13 cellular contexts compared by ENCODE assay signal in genomic region chr17:76920364-76921139, GRCh38.
"Had no signal": no experiment of that assay in that cellular context is flagged by ENCODE, and none has a peak within 500 bp of the region (broad histone marks: within the 10 kb centered on the region; RNA-seq: fewer than 3 reads in every experiment).

No MANE protein-coding gene starts in this region.

- H3K9me3 Mint-ChIP-seq: immature natural killer cell; stimulated activated naive CD8-positive, alpha-beta T cell treated with anti-CD3 and anti-CD28 coated beads, Interleukin-15, Interleukin-2, amounts not matched to agents 100 ng/mL and 50 ng/mL, for 24 hours had no signal

- DNase-seq: activated CD4-positive, alpha-beta T cell treated with anti-CD3 and anti-CD28 coated beads, Interleukin-2, amount 50 U/mL, for 1 hour; activated CD8-positive, alpha-beta memory T cell treated with anti-CD3 and anti-CD28 coated beads for 24 hours; activated naive CD4-positive, alpha-beta T cell treated with Interleukin-2 at 50 U/mL for 16 hours; anterior cingulate cortex; effector memory CD4-positive, alpha-beta T cell; foreskin melanocyte; head of caudate nucleus; immature natural killer cell; ovary had no signal

- H3K27ac ChIP-seq: ovary, suprapubic skin, upper lobe of left lung had no signal

- ATAC-seq: sciatic nerve had no signal

- H3K4me1 ChIP-seq: suprapubic skin, upper lobe of left lung had no signal

- H3K4me3 ChIP-seq: ovary, suprapubic skin, upper lobe of left lung had no signal

- H3K9me3 ChIP-seq: ovary, suprapubic skin, upper lobe of left lung had no signal

- H3K4me3 Mint-ChIP-seq: immature natural killer cell; stimulated activated naive CD8-positive, alpha-beta T cell treated with anti-CD3 and anti-CD28 coated beads, Interleukin-15, Interleukin-2, amounts not matched to agents 100 ng/mL and 50 ng/mL, for 24 hours had no signal

- H3K36me3 Mint-ChIP-seq: immature natural killer cell had no signal

- H3K27ac Mint-ChIP-seq: immature natural killer cell; stimulated activated naive CD8-positive, alpha-beta T cell treated with anti-CD3 and anti-CD28 coated beads, Interleukin-15, Interleukin-2, amounts not matched to agents 100 ng/mL and 50 ng/mL, for 24 hours had no signal

- H3K36me3 ChIP-seq: ovary, suprapubic skin, upper lobe of left lung had no signal

- H3K4me1 Mint-ChIP-seq: immature natural killer cell had no signal
